ENCODE assay signal across 9 cellular contexts in the genomic region with DNA sequence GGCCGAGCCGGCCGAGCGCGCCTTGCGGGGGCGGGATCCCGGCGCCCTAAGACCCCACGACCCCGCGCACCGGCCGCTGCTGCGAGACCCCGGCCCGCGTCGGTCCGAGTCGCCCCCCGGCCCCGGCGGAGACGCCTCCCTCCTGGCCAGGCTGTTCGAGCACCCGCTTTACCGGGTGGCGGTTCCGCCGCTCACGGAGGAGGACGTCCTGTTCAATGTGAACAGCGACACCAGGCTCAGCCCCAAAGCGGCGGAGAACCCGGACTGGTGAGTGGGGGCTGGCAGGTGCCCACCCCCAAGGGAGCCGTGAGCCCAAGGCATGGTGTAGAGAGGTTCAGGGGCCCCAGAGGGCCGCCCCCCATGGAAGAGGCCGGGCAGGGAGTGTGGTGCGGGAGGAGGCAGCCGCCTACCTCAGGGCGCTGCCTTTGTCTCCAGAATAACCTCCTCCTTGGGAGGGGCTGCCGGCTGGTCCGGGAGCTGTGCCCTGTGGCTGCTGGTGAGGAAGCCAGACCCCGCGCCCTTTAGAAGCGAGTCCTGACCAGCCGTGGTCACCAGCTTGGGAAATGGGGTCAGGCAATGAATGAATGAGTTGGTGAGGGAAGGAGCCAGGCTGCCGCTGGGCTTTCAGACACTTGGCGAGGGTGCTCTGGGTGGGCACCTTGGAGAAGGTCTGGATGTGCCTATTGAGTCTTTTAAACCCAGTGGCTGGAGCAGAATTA. TPM values are rescaled to one million over a fixed set of nuclear protein-coding genes. Genes with fewer than 3 reads are reported as not detected.
DNase-seq lines count a peak whose midpoint lies in the region; ATAC-seq and TF ChIP-seq lines count a peak whose summit lies in the region.
"Had no signal": no experiment of that assay in that cellular context is flagged by ENCODE, and none has a peak within 500 bp of the region (broad histone marks: within the 10 kb centered on the region; RNA-seq: fewer than 3 reads in every experiment).

No MANE protein-coding gene starts in this region.

- no peak overlapping the region for H3K9ac ChIP-seq in trophoblast cell (ENCODE audit: low read length)

- H4K8ac ChIP-seq in trophoblast cell (ENCODE audit: low read depth, low read length): no peak overlapping the region

- no peak overlapping the region for H3K4me3 ChIP-seq in CD8-positive, alpha-beta memory T cell (ENCODE audit: low read length)
- H3K4me3 ChIP-seq in foreskin fibroblast (ENCODE audit: low read depth in 1 of 2, low read length in 2 of 2): peak overlapping the region; percentile 64 to 83
- no peak overlapping the region for H3K4me3 ChIP-seq in trophoblast cell (ENCODE audit: low read depth, low read length)

- peak overlapping the region in 1 of 8 donors; percentile 74 for H3K27ac Mint-ChIP-seq in CD8-positive, alpha-beta memory T cell
- H3K27ac Mint-ChIP-seq in activated CD8-positive, alpha-beta T cell treated with anti-CD3 and anti-CD28 coated beads for 36 hours: no peak overlapping the region
- no peak overlapping the region for H3K27ac Mint-ChIP-seq in activated CD8-positive, alpha-beta memory T cell treated with anti-CD3 and anti-CD28 coated beads, Interleukin-2, amount 10 ng/mL, durations not matched to agents 7 days and 5 days

- no peak overlapping the region for H2AK5ac ChIP-seq in trophoblast cell (ENCODE audit: low read length)

- H3K4me3 Mint-ChIP-seq in CD8-positive, alpha-beta memory T cell: peak overlapping the region in 5 of 7 donors; percentile 37 to 85 (median 43)
- no peak overlapping the region for H3K4me3 Mint-ChIP-seq in activated CD8-positive, alpha-beta T cell treated with anti-CD3 and anti-CD28 coated beads for 36 hours
- no peak overlapping the region for H3K4me3 Mint-ChIP-seq in activated CD8-positive, alpha-beta memory T cell treated with anti-CD3 and anti-CD28 coated beads, Interleukin-2, amount 10 ng/mL, durations not matched to agents 7 days and 5 days

- H3K36me3 Mint-ChIP-seq in CD8-positive, alpha-beta memory T cell: no peaks in the 10 kb centered on the region
- H3K36me3 Mint-ChIP-seq in activated CD8-positive, alpha-beta T cell treated with anti-CD3 and anti-CD28 coated beads for 36 hours (ENCODE audit: low read depth): no peaks in the 10 kb centered on the region
- H3K36me3 Mint-ChIP-seq in activated CD8-positive, alpha-beta memory T cell treated with anti-CD3 and anti-CD28 coated beads, Interleukin-2, amount 10 ng/mL, durations not matched to agents 7 days and 5 days: no peaks in the 10 kb centered on the region

- intact Hi-C loops in activated CD8-positive, alpha-beta T cell treated with anti-CD3 and anti-CD28 coated beads for 36 hours (cut with micrococcal nuclease): no loop called here

- H3K4me1 Mint-ChIP-seq in CD8-positive, alpha-beta memory T cell: peaks cover 3 to 4% (median 4%) of the 10 kb centered on the region in 3 donors
- H3K4me1 Mint-ChIP-seq in activated CD8-positive, alpha-beta T cell treated with anti-CD3 and anti-CD28 coated beads for 36 hours (ENCODE audit: low read depth): peaks cover 3% of the 10 kb centered on the region
- peaks cover 2% of the 10 kb centered on the region for H3K4me1 Mint-ChIP-seq in activated CD8-positive, alpha-beta memory T cell treated with anti-CD3 and anti-CD28 coated beads, Interleukin-2, amount 10 ng/mL, durations not matched to agents 7 days and 5 days

- H2BK120ac ChIP-seq in trophoblast cell (ENCODE audit: insufficient read depth, low read length, poor library complexity): no peak overlapping the region

- H2AFZ ChIP-seq in trophoblast cell (ENCODE audit: insufficient read depth, low read length, poor library complexity): no peak overlapping the region

- H3K27ac ChIP-seq in CD8-positive, alpha-beta memory T cell (ENCODE audit: low read depth, low read length): no peak overlapping the region
- no peak overlapping the region for H3K27ac ChIP-seq in trophoblast cell (ENCODE audit: low read depth, low read length)

- DNase-seq in CD8-positive, alpha-beta memory T cell: no peak
- DNase-seq in foreskin fibroblast: no peak
- DNase-seq in trophoblast cell: no peak
- no peak for DNase-seq in HT-29 (ENCODE audit: low spot score)
- no peak for DNase-seq in activated CD8-positive, alpha-beta T cell treated with anti-CD3 and anti-CD28 coated beads for 36 hours
- DNase-seq in activated CD8-positive, alpha-beta memory T cell treated with anti-CD3 and anti-CD28 coated beads, Interleukin-2, amount 10 ng/mL, durations not matched to agents 7 days and 5 days: no peak
- no peak for DNase-seq in activated gamma-delta T cell (lab: John Stamatoyannopoulos, UW)
- DNase-seq: OCI-M1 had no signal

- peaks cover 3% of the 10 kb centered on the region for H3K4me1 ChIP-seq in CD8-positive, alpha-beta memory T cell (ENCODE audit: insufficient read depth, low read length)
- H3K4me1 ChIP-seq in trophoblast cell (ENCODE audit: control insufficient read depth in 1 of 2, insufficient read depth in 2 of 2, low read length in 2 of 2): peaks cover 0 to 4% of the 10 kb centered on the region in 2 experiments

- no peak overlapping the region for H2BK12ac ChIP-seq in trophoblast cell (ENCODE audit: low read length)

- H3K27me3 Mint-ChIP-seq in CD8-positive, alpha-beta memory T cell: peaks cover 27 to 56% of the 10 kb centered on the region in 2 donors
- peaks cover 39% of the 10 kb centered on the region for H3K27me3 Mint-ChIP-seq in activated CD8-positive, alpha-beta T cell treated with anti-CD3 and anti-CD28 coated beads for 36 hours
- peaks cover 37% of the 10 kb centered on the region for H3K27me3 Mint-ChIP-seq in activated CD8-positive, alpha-beta memory T cell treated with anti-CD3 and anti-CD28 coated beads, Interleukin-2, amount 10 ng/mL, durations not matched to agents 7 days and 5 days

- CTCF ChIA-PET in CD8-positive, alpha-beta memory T cell (lab: Charles Lee): no interaction called here
- CTCF ChIA-PET in activated CD8-positive, alpha-beta T cell treated with anti-CD3 and anti-CD28 coated beads for 36 hours (lab: Charles Lee): no interaction called here
- CTCF ChIA-PET in activated CD8-positive, alpha-beta memory T cell treated with anti-CD3 and anti-CD28 coated beads, Interleukin-2, amount 10 ng/mL, durations not matched to agents 7 days and 5 days (lab: Charles Lee): no interaction called here

- H3K23ac ChIP-seq in trophoblast cell (ENCODE audit: low read length): no peak overlapping the region

- H3K79me1 ChIP-seq in trophoblast cell (ENCODE audit: low read length): no peaks in the 10 kb centered on the region

- H3K27me3 ChIP-seq in CD8-positive, alpha-beta memory T cell (ENCODE audit: insufficient read depth, low read length, poor library complexity, severe bottlenecking): peaks cover 11% of the 10 kb centered on the region
- peaks cover 37% of the 10 kb centered on the region for H3K27me3 ChIP-seq in trophoblast cell (ENCODE audit: insufficient read depth, low read length)

- no peak for TF ChIP-seq CTCF in foreskin fibroblast (IDR thresholded peaks at IDR 0.05; ENCODE audit: low read depth, low read length)
- no peak for TF ChIP-seq CTCF in activated CD8-positive, alpha-beta T cell treated with anti-CD3 and anti-CD28 coated beads for 36 hours (IDR thresholded peaks at IDR 0.05)

- H3K79me2 ChIP-seq in trophoblast cell (ENCODE audit: control insufficient read depth, insufficient read depth, low read length, poor library complexity): no peaks in the 10 kb centered on the region

- POLR2A ChIA-PET in CD8-positive, alpha-beta memory T cell (lab: Charles Lee): no interaction called here
- POLR2A ChIA-PET in activated CD8-positive, alpha-beta T cell treated with anti-CD3 and anti-CD28 coated beads for 36 hours (lab: Charles Lee): no interaction called here

- no peak overlapping the region for H2BK5ac ChIP-seq in trophoblast cell (ENCODE audit: low read depth, low read length, poor library complexity)

- H3K18ac ChIP-seq in trophoblast cell (ENCODE audit: low read length): no peak overlapping the region

- H3K9me3 ChIP-seq in CD8-positive, alpha-beta memory T cell (ENCODE audit: low read length): no peaks in the 10 kb centered on the region
- H3K9me3 ChIP-seq in trophoblast cell (ENCODE audit: insufficient read depth, low read depth, low read length): peaks cover 3% of the 10 kb centered on the region

- H3K9me3 Mint-ChIP-seq in CD8-positive, alpha-beta memory T cell: peaks cover 0 to 2% (median 0%) of the 10 kb centered on the region in 5 donors
- no peaks in the 10 kb centered on the region for H3K9me3 Mint-ChIP-seq in activated CD8-positive, alpha-beta T cell treated with anti-CD3 and anti-CD28 coated beads for 36 hours
- no peaks in the 10 kb centered on the region for H3K9me3 Mint-ChIP-seq in activated CD8-positive, alpha-beta memory T cell treated with anti-CD3 and anti-CD28 coated beads, Interleukin-2, amount 10 ng/mL, durations not matched to agents 7 days and 5 days (ENCODE audit: low read depth)

- no CpG with 5 or more reads among the region's 51 CpGs for WGBS in trophoblast cell (ENCODE audit: extremely low coverage, insufficient coverage, insufficient read length)

- H3K4me2 ChIP-seq in trophoblast cell (ENCODE audit: low read length): peak overlapping the region; percentile 61

- no peak overlapping the region for H3K4ac ChIP-seq in trophoblast cell (ENCODE audit: low read depth, low read length)

- no peak overlapping the region for H3K14ac ChIP-seq in trophoblast cell (ENCODE audit: low read length)

- H3K36me3 ChIP-seq in CD8-positive, alpha-beta memory T cell (ENCODE audit: insufficient read depth, low read length): no peaks in the 10 kb centered on the region
- no peaks in the 10 kb centered on the region for H3K36me3 ChIP-seq in trophoblast cell (ENCODE audit: control insufficient read depth in 1 of 2, insufficient read depth in 2 of 2, low read length in 2 of 2)

- ATAC-seq in activated CD8-positive, alpha-beta T cell treated with anti-CD3 and anti-CD28 coated beads for 36 hours: no peak
- no peak for ATAC-seq in activated CD8-positive, alpha-beta memory T cell treated with anti-CD3 and anti-CD28 coated beads, Interleukin-2, amount 10 ng/mL, durations not matched to agents 7 days and 5 days

- no peak overlapping the region for H4K12ac ChIP-seq in trophoblast cell (ENCODE audit: low read depth, low read length)

- no peak overlapping the region for H4K91ac ChIP-seq in trophoblast cell (ENCODE audit: low read depth, low read length)

TF ChIP-seq in PFSK-1, 5 proteins besides CTCF, POLR2A, EP300 and RAD21 (continues in another document):
- TF ChIP-seq FOXP2 (optimal IDR thresholded peaks at IDR 0.05; ENCODE audit: borderline replicate concordance, extremely low read depth, extremely low read length, insufficient read depth): no peak

RNA-seq across cellular contexts. Expression of a gene that starts 1.3 kb away (rescaled TPM):
- total RNA-seq in CD8-positive, alpha-beta memory T cell: 1 to 10 TPM; 3.2 to 3.6 TPM
- polyA plus RNA-seq in CD8-positive, alpha-beta memory T cell: not detected
- 131 TPM for polyA plus RNA-seq in PFSK-1 (2012; ENCODE audit: insufficient read length, low read depth)
- polyA plus RNA-seq in trophoblast cell (2013): 0.24 and 0.33 TPM in 2 replicates
- not detected in 2 replicates for total RNA-seq in HT-29 (2014; rRNA removed; shearing (Covaris generic))
- 1 to 10 TPM in 1 of 2 experiments, under 1 TPM in 1; 0.29 to 1.1 TPM for total RNA-seq in activated CD8-positive, alpha-beta T cell treated with anti-CD3 and anti-CD28 coated beads for 36 hours
- under 1 TPM; 0.45 to 0.73 TPM for total RNA-seq in activated CD8-positive, alpha-beta memory T cell treated with anti-CD3 and anti-CD28 coated beads, Interleukin-2, amount 10 ng/mL, durations not matched to agents 7 days and 5 days

Comparison
In these comparisons a context has a peak if more than half of its experiments do, and no peak if none do; other contexts are left out.
1. H3K4me3 ChIP-seq: peak in foreskin fibroblast (2 of 2); none in CD8-positive, alpha-beta memory T cell (single experiment) and trophoblast cell (single experiment).
2. H3K4me3 Mint-ChIP-seq: peak in CD8-positive, alpha-beta memory T cell (5 of 7); none in activated CD8-positive, alpha-beta T cell treated with anti-CD3 and anti-CD28 coated beads for 36 hours (single experiment) and activated CD8-positive, alpha-beta memory T cell treated with anti-CD3 and anti-CD28 coated beads, Interleukin-2, amount 10 ng/mL, durations not matched to agents 7 days and 5 days (single experiment).